In genomic region chr20:23084282-23084844, GRCh38 we compare ENCODE assay signal across 15 cellular contexts.
DNase-seq lines count a peak whose midpoint lies in the region; ATAC-seq and TF ChIP-seq lines count a peak whose summit lies in the region.
"Had no signal": no experiment of that assay in that cellular context is flagged by ENCODE, and none has a peak within 500 bp of the region (broad histone marks: within the 10 kb centered on the region; RNA-seq: fewer than 3 reads in every experiment).

No MANE protein-coding gene starts in this region.

- intact Hi-C loops in head of caudate nucleus (cut with DNase I): no loop called here

- H3K36me3 Mint-ChIP-seq in central memory CD8-positive, alpha-beta T cell (ENCODE audit: insufficient read depth): no peaks in the 10 kb centered on the region
- H3K36me3 Mint-ChIP-seq: CD4-positive, CD25-positive, alpha-beta regulatory T cell had no signal

- no peaks in the 10 kb centered on the region for H3K9me3 ChIP-seq in mucosa of rectum (ENCODE audit: control insufficient read depth in 2 of 2, low read length in 2 of 2)
- no peaks in the 10 kb centered on the region for H3K9me3 ChIP-seq in subcutaneous abdominal adipose tissue (ENCODE audit: control insufficient read depth in 5 of 5, low read length in 5 of 5)

- H3K4me1 ChIP-seq in mucosa of rectum (ENCODE audit: control insufficient read depth in 2 of 2, insufficient read depth in 2 of 2, low read length in 2 of 2) (no peaks in the 10 kb centered on the region), subcutaneous abdominal adipose tissue (ENCODE audit: control insufficient read depth in 5 of 5, insufficient read depth in 5 of 5, low read length in 5 of 5) (peaks cover 0 to 59% (median 24%) of the 10 kb centered on the region in 5 donors)

- no peak overlapping the region for H3K4me3 Mint-ChIP-seq in central memory CD8-positive, alpha-beta T cell

- in situ Hi-C loops in brain microvascular endothelial cell (cut with HindIII; ENCODE audit: low pct_ligation_motif_present, low sequenced_read_pairs): no loop called here

- peak overlapping the region; percentile 58 to 61 for H3K27ac ChIP-seq in mucosa of rectum (ENCODE audit: low read depth in 2 of 2, low read length in 2 of 2)
- H3K27ac ChIP-seq in subcutaneous abdominal adipose tissue (ENCODE audit: low read depth, low read length): peak overlapping the region; percentile 89
- no peak overlapping the region for H3K27ac ChIP-seq in brain microvascular endothelial cell
- H3K27ac ChIP-seq: KMS-11 had no signal

- H3K9ac ChIP-seq in mucosa of rectum (ENCODE audit: low read depth in 1 of 2, low read length in 2 of 2) (peak overlapping the region; percentile 14 to 24), subcutaneous abdominal adipose tissue (ENCODE audit: low read length in 5 of 5) (peak overlapping the region in 3 of 5 donors; percentile 53 to 89 (median 77))
- H3K9ac ChIP-seq: KMS-11 had no signal

- DNase-seq in KG1 (lab: John Stamatoyannopoulos, UW) (peak; percentile 8), GM03348 (ENCODE audit: low spot score) (no peak), head of caudate nucleus (no peak), AG08396 (ENCODE audit: low spot score) (no peak), brain microvascular endothelial cell (no peak)
- no peak for DNase-seq in central memory CD8-positive, alpha-beta T cell (ENCODE audit: low spot score in 2 of 2)
- DNase-seq: activated gamma-delta T cell; CD4-positive, CD25-positive, alpha-beta regulatory T cell; NCI-H1436 treated with DMSO at 0.1 percent for 48 hours; NCI-H446 treated with DMSO at 0.1 percent for 48 hours; stimulated activated CD4-positive, alpha-beta T cell treated with anti-CD3 and anti-CD28 coated beads, Interleukin-4, amount 100 ng/mL, for 4 hours had no signal

- H3K27me3 ChIP-seq in mucosa of rectum (ENCODE audit: control insufficient read depth in 2 of 2, insufficient read depth in 2 of 2, low read length in 2 of 2): no peaks in the 10 kb centered on the region
- peaks cover 0 to 5% (median 0%) of the 10 kb centered on the region in 5 donors for H3K27me3 ChIP-seq in subcutaneous abdominal adipose tissue (ENCODE audit: control insufficient read depth in 5 of 5, insufficient read depth in 4 of 5, low read length in 5 of 5)
- no peaks in the 10 kb centered on the region for H3K27me3 ChIP-seq in brain microvascular endothelial cell (replicated peaks)

- H3K27ac Mint-ChIP-seq in central memory CD8-positive, alpha-beta T cell (ENCODE audit: low read depth): peak overlapping the region; percentile 51
- H3K27ac Mint-ChIP-seq: CD4-positive, CD25-positive, alpha-beta regulatory T cell had no signal

- peaks cover 19% of the 10 kb centered on the region for H3K27me3 Mint-ChIP-seq in central memory CD8-positive, alpha-beta T cell

- ATAC-seq in central memory CD8-positive, alpha-beta T cell (replicated peaks; ENCODE audit: extremely low read depth, poor library complexity, severe bottlenecking): no peak
- ATAC-seq: GM12878 had no signal

- no peaks in the 10 kb centered on the region for H3K4me1 Mint-ChIP-seq in central memory CD8-positive, alpha-beta T cell

- no peaks in the 10 kb centered on the region for H3K9me3 Mint-ChIP-seq in central memory CD8-positive, alpha-beta T cell
- H3K9me3 Mint-ChIP-seq: CD4-positive, CD25-positive, alpha-beta regulatory T cell had no signal

- H3K36me3 ChIP-seq in mucosa of rectum (ENCODE audit: control insufficient read depth in 2 of 2, insufficient read depth in 2 of 2, low read length in 2 of 2) (no peaks in the 10 kb centered on the region), subcutaneous abdominal adipose tissue (ENCODE audit: control insufficient read depth in 5 of 5, insufficient read depth in 5 of 5, low read length in 5 of 5) (peaks cover 0 to 9% (median 4%) of the 10 kb centered on the region in 5 donors), brain microvascular endothelial cell (replicated peaks) (no peaks in the 10 kb centered on the region)

- TF ChIP-seq CTCF in brain microvascular endothelial cell (IDR thresholded peaks at IDR 0.05; ENCODE audit: low read depth, low read length, missing control alignments): no peak

- H3K4me3 ChIP-seq in mucosa of rectum (ENCODE audit: low read length in 2 of 2) (peak overlapping the region; percentile 33 to 50), subcutaneous abdominal adipose tissue (ENCODE audit: low read depth in 1 of 5, low read length in 5 of 5) (peak overlapping the region; percentile 40 to 77 (median 73)), brain microvascular endothelial cell (ENCODE audit: low read depth, low read length) (no peak overlapping the region)
- H3K4me3 ChIP-seq: GM12878 had no signal
